Comparison of ENCODE assay signal across 8 cellular contexts in the genomic region with DNA sequence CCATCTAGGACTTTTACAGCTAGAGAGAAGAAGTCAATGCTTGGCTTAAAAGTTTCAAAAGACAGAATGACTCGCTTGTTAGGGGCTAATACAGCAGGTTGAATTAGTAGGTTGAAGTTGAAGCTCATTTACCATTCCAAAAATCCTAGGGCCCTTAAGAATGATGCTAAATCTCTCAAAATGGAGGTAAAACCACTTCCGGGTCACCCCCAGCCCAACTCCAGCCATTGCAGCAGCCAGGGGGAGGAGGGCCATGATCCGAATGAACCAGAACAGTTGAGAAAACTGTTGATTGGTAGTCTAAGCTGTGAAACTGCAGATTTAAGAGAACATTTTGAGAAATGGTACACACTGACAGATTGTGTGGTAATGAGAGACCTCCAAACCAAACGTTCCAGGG.
"Had no signal": no experiment of that assay in that cellular context is flagged by ENCODE, and none has a peak within 500 bp of the region (broad histone marks: within the 10 kb centered on the region; RNA-seq: fewer than 3 reads in every experiment).

No MANE protein-coding gene starts in this region.

- FAIRE-seq: G401.6, GM12878, GM12891, GM12892, GM18507, GM19239 had no signal

- DNase-seq: GDM1, GF-D8 had no signal

- H3K4me3 ChIP-seq: GM12878 had no signal

- ATAC-seq: GM12878 had no signal
